In genomic region chr7:3083350-3083749, GRCh38 we compare ENCODE assay signal across 24 cellular contexts. TPM values are rescaled to one million over a fixed set of nuclear protein-coding genes. Genes with fewer than 3 reads are reported as not detected.
"Had no signal": no experiment of that assay in that cellular context is flagged by ENCODE, and none has a peak within 500 bp of the region (broad histone marks: within the 10 kb centered on the region; RNA-seq: fewer than 3 reads in every experiment).

No MANE protein-coding gene starts in this region.

- H3K4me1 ChIP-seq: adrenal gland, breast epithelium, Peyer's patch, SJCRH30 had no signal

- H3K27me3 ChIP-seq: adrenal gland, breast epithelium, Peyer's patch had no signal

- H3K4me2 ChIP-seq: KMS-11, SK-N-SH had no signal

- DNase-seq: activated CD4-positive, alpha-beta memory T cell treated with anti-CD3 and anti-CD28 coated beads for 36 hours; activated CD4-positive, alpha-beta T cell treated with anti-CD3 and anti-CD28 coated beads, Interleukin-2, amount 10 ng/mL, durations not matched to agents 7 days and 5 days; activated CD8-positive, alpha-beta memory T cell treated with anti-CD3 and anti-CD28 coated beads for 24 hours; activated gamma-delta T cell treated with Interleukin-2 at 50 U/mL for 16 hours; activated naive CD4-positive, alpha-beta T cell treated with anti-CD3 and anti-CD28 coated beads, Interleukin-2, amount 10 ng/mL, durations not matched to agents 7 days and 5 days; activated naive CD8-positive, alpha-beta T cell treated with anti-CD3 and anti-CD28 coated beads for 36 hours; activated T-cell treated with anti-CD3 and anti-CD28 coated beads, Interleukin-2, amount 50 U/mL, for 48 hours; adrenal gland; aorta; central memory CD4-positive, alpha-beta T cell; NCI-H1092; NCI-H1417; NCI-H1930; NCI-H2171; NCI-H226; NCI-H510A; Peyer's patch; Right ventricle myocardium superior; SK-N-SH had no signal

- H3K36me3 ChIP-seq: adrenal gland, breast epithelium, Peyer's patch, SJCRH30 had no signal

- H3K9me3 ChIP-seq: adrenal gland, Peyer's patch, SJCRH30, SK-N-SH had no signal

- H3K27ac ChIP-seq: adrenal gland, breast epithelium, KMS-11, Peyer's patch, RWPE1, SJCRH30 had no signal

- H3K9ac ChIP-seq: KMS-11, SK-N-SH had no signal

- H3K4me3 ChIP-seq: adrenal gland, breast epithelium, Peyer's patch, SJCRH30 had no signal

RNA-seq across cellular contexts. Expression of gene CARD11, which starts 39.7 kb away (rescaled TPM):
- total RNA-seq: MCF 10A, SJCRH30 had no signal
- polyA plus RNA-seq: SK-N-SH had no signal
